Comparison of ENCODE assay signal across 17 cellular contexts in genomic region chr1:178606839-178607238, GRCh38.
A peak's percentile ranks its signal among the peaks of the same experiment; 100 is the strongest.
DNase-seq lines count a peak whose midpoint lies in the region; FAIRE-seq and TF ChIP-seq lines count a peak whose summit lies in the region.
"Had no signal": no experiment of that assay in that cellular context is flagged by ENCODE, and none has a peak within 500 bp of the region (broad histone marks: within the 10 kb centered on the region; RNA-seq: fewer than 3 reads in every experiment).

No MANE protein-coding gene starts in this region.

- no peak overlapping the region for H2BK120ac ChIP-seq in H1 (replicated peaks; ENCODE audit: low read depth, low read length)

- no peaks in the 10 kb centered on the region; the same call in 1 of the 2 replicates for H3K79me1 ChIP-seq in H1 (ENCODE audit: low read depth, low read length)

- peaks cover 11% of the 10 kb centered on the region for H3K9me3 Mint-ChIP-seq in type B pancreatic cell
- H3K9me3 Mint-ChIP-seq: CD4-positive, alpha-beta memory T cell; H9 had no signal

- H2BK5ac ChIP-seq in H1 (ENCODE audit: low read depth, low read length) = no peak overlapping the region

- intact Hi-C loops in spleen (cut with DNase I; ENCODE audit: low total_unique reads) = no loop called here

- H3K79me2 ChIP-seq in DOHH2 (ENCODE audit: control insufficient read depth, low read length) (0 out of 2 replicates have a peak, but pooled peaks cover 3% of the 10 kb centered on the region), Karpas-422 (ENCODE audit: low read length) (no peaks in the 10 kb centered on the region), H1 (ENCODE audit: control insufficient read depth in 1 of 2, insufficient read depth in 2 of 2, low read length in 2 of 2) (no peaks in the 10 kb centered on the region)

- H3K4me1 Mint-ChIP-seq in type B pancreatic cell (ENCODE audit: unreplicated experiment) = peaks cover 13% of the 10 kb centered on the region
- H3K4me1 Mint-ChIP-seq: CD4-positive, alpha-beta memory T cell had no signal

- no peaks in the 10 kb centered on the region for H3K23me2 ChIP-seq in H1 (ENCODE audit: low read depth, low read length)

- TF ChIP-seq RAD21 in H1 (IDR thresholded peaks at IDR 0.05 in 1 of 2, conservative IDR thresholded peaks at IDR 0.05 in 1 of 2; ENCODE audit: low read depth in 2 of 2, low read length in 2 of 2) = no peak

- H3K36me3 ChIP-seq in DOHH2 (ENCODE audit: control insufficient read depth, low read length) (peaks cover 9% of the 10 kb centered on the region), Karpas-422 (ENCODE audit: insufficient read depth, low read length) (no peaks in the 10 kb centered on the region), H1 (ENCODE audit: control insufficient read depth in 2 of 4, insufficient read depth in 4 of 4, low read length in 3 of 4) (no peaks in the 10 kb centered on the region), spleen (no peaks in the 10 kb centered on the region)

- H3K14ac ChIP-seq in H1 (ENCODE audit: insufficient read length) = no peak overlapping the region

- no peak overlapping the region for H2AFZ ChIP-seq in Karpas-422 (ENCODE audit: low read length)
- H2AFZ ChIP-seq in H1 (ENCODE audit: low read length) = no peak overlapping the region

- H3K4me3 Mint-ChIP-seq in type B pancreatic cell = no peak overlapping the region
- H3K4me3 Mint-ChIP-seq: CD4-positive, alpha-beta memory T cell; H9 had no signal

- peak overlapping the region; percentile 91 for H3K4me2 ChIP-seq in DOHH2 (ENCODE audit: low read length)
- peak overlapping the region; percentile 64 for H3K4me2 ChIP-seq in Karpas-422 (ENCODE audit: low read depth, low read length, poor library complexity, severe bottlenecking)
- no peak overlapping the region for H3K4me2 ChIP-seq in H1 (ENCODE audit: insufficient read depth in 1 of 2, low read depth in 2 of 2, low read length in 2 of 2)

- H3K23ac ChIP-seq in H1 (ENCODE audit: insufficient read length) = no peak overlapping the region

- H3K27ac ChIP-seq in DOHH2 (ENCODE audit: low read depth, low read length) (peak overlapping the region; percentile 93), Karpas-422 (ENCODE audit: low read length) (peak overlapping the region; percentile 97), H1 (ENCODE audit: low read depth, low read length) (no peak overlapping the region), spleen (peak overlapping the region; percentile 63 to 89 (median 78))

- peak overlapping the region; percentile 67 for H3K9ac ChIP-seq in Karpas-422 (ENCODE audit: low read length)
- no peak overlapping the region for H3K9ac ChIP-seq in H1 (replicated peaks in 1 of 4; ENCODE audit: extremely low read depth in 1 of 4, low read depth in 3 of 4, low read length in 3 of 4)

- H2AK5ac ChIP-seq in H1 (ENCODE audit: low read depth, low read length) = no peak overlapping the region

- CTCF ChIA-PET in H1 (lab: Charles Lee; ENCODE audit: partially characterized antibody) = interaction anchor here (1.1 to 1.4 kb wide), 3 partner anchors 14 to 127 kb away, joined by 3 read pairs; no protein-coding TSS in a partner anchor

- H4K20me1 ChIP-seq in DOHH2 (ENCODE audit: control insufficient read depth, insufficient read depth, low read depth, low read length) (no peaks in the 10 kb centered on the region), Karpas-422 (ENCODE audit: insufficient read depth, low read depth, low read length) (no peaks in the 10 kb centered on the region), H1 (replicated peaks in 1 of 2; ENCODE audit: control insufficient read depth in 1 of 2, insufficient read depth in 2 of 2, low read length in 2 of 2) (no peaks in the 10 kb centered on the region)

- H4K91ac ChIP-seq in H1 (replicated peaks; ENCODE audit: insufficient read length, low read length) = no peak overlapping the region

- H2BK15ac ChIP-seq in H1 (ENCODE audit: low read length) = 0 out of 2 replicates have a peak overlapping the region, but pooled peaks have one; percentile 49

- TF ChIP-seq EP300 in H1 (IDR thresholded peaks at IDR 0.05; ENCODE audit: borderline replicate concordance in 1 of 2, low read depth in 2 of 2, low read length in 2 of 2) = no peak

- H4K8ac ChIP-seq in H1 (ENCODE audit: extremely low read depth, insufficient read depth, low read length) = no peak overlapping the region

- H3K9me2 ChIP-seq in DOHH2 (replicated peaks; ENCODE audit: control insufficient read depth, low read length) = no peaks in the 10 kb centered on the region
- no peaks in the 10 kb centered on the region for H3K9me2 ChIP-seq in Karpas-422 (replicated peaks; ENCODE audit: insufficient read depth, low read length)

- DNase-seq in Karpas-422 (peak; percentile 62), H1 (ENCODE audit: low read depth in 1 of 2, low spot score in 2 of 2) (no peak), spleen (no peak), type B pancreatic cell (ENCODE audit: extremely low spot score, unreplicated experiment) (no peak), globus pallidus (ENCODE audit: low spot score) (no peak), dermis blood vessel endothelial cell (no peak)
- DNase-seq: AML-193; CD4-positive, alpha-beta memory T cell; DMS79 treated with DMSO at 0.1 percent for 48 hours; GF-D8; H9; NCI-H1092; NCI-H1694; NCI-H446; SHP77 treated with DMSO at 0.1 percent for 48 hours had no signal

- H3F3A ChIP-seq in DOHH2 (ENCODE audit: control insufficient read depth, insufficient read depth) = peaks cover 22% of the 10 kb centered on the region

- no peak overlapping the region for H4K5ac ChIP-seq in H1 (ENCODE audit: insufficient read length, low read depth, low read length)

- 88% methylated on average over 2 of the region's 2 CpGs; no CpG with 5 or more reads in 1 of the 2 experiments for WGBS in H1 (ENCODE audit: extremely low coverage in 1 of 2, insufficient coverage in 1 of 2, insufficient read length in 1 of 2, insufficient replicate concordance in 2 of 2, low coverage in 1 of 2, low lambda C conversion rate in 2 of 2, missing lambda C conversion rate in 1 of 2), 2 experiments
- 85 to 98% (median 92%) methylated on average over 2 of the region's 2 CpGs for WGBS in spleen, 5 donors

- H3K4me3 ChIP-seq in DOHH2 (ENCODE audit: low read length) (peak overlapping the region; percentile 62), Karpas-422 (ENCODE audit: low read length) (peak overlapping the region; percentile 12; the same call in 1 of the 2 replicates), H1 (ENCODE audit: extremely low read depth in 1 of 4, insufficient read depth in 2 of 4, low read depth in 3 of 4, low read length in 4 of 4) (no peak overlapping the region), spleen (no peak overlapping the region)
- H3K4me3 ChIP-seq: K562 had no signal

- TF ChIP-seq CTCF in DOHH2 (IDR thresholded peaks at IDR 0.05; ENCODE audit: low read depth, low read length, poor library complexity, severe bottlenecking) (no peak), H1 (IDR thresholded peaks at IDR 0.05; ENCODE audit: control extremely low read depth in 1 of 3, insufficient read depth in 1 of 3, low read depth in 1 of 3, low read length in 3 of 3) (no peak), spleen (IDR thresholded peaks at IDR 0.05 in 8 of 11, conservative IDR thresholded peaks at IDR 0.05 in 3 of 11) (no peak), type B pancreatic cell (conservative IDR thresholded peaks at IDR 0.05) (no peak)

- no peaks in the 10 kb centered on the region for H3K27me3 Mint-ChIP-seq in type B pancreatic cell

- no peak overlapping the region for H3K18ac ChIP-seq in H1 (ENCODE audit: extremely low read depth, low read length)

- H3K9me3 ChIP-seq in DOHH2 (ENCODE audit: control insufficient read depth, insufficient read depth, low read length) = no peaks in the 10 kb centered on the region
- H3K9me3 ChIP-seq in Karpas-422 (ENCODE audit: low read length) = no peaks in the 10 kb centered on the region
- H3K9me3 ChIP-seq in H1 (ENCODE audit: insufficient read depth in 2 of 2, low read depth in 1 of 2, low read length in 1 of 2) = no peaks in the 10 kb centered on the region
- H3K9me3 ChIP-seq in spleen = no peaks in the 10 kb centered on the region

- POLR2A ChIA-PET in H1 (lab: Charles Lee; ENCODE audit: partially characterized antibody) = no interaction called here

- no peak overlapping the region for H3K4ac ChIP-seq in H1 (replicated peaks; ENCODE audit: insufficient read length, low read depth, low read length)

- no peak for TF ChIP-seq POLR2A in H1 (IDR thresholded peaks at IDR 0.05; ENCODE audit: control extremely low read depth in 1 of 2, low read depth in 2 of 2, low read length in 2 of 2)
- TF ChIP-seq POLR2A in spleen (IDR thresholded peaks at IDR 0.05) = no peak

- no peak overlapping the region for H2BK12ac ChIP-seq in H1 (ENCODE audit: low read depth, low read length)

- H3K4me1 ChIP-seq in DOHH2 (ENCODE audit: control insufficient read depth, low read length) (peaks cover 82% of the 10 kb centered on the region), Karpas-422 (ENCODE audit: low read length) (peaks cover 85% of the 10 kb centered on the region), H1 (replicated peaks in 1 of 4; ENCODE audit: control insufficient read depth in 3 of 4, insufficient read depth in 4 of 4, low read length in 3 of 4) (peaks cover 0 to 5% (median 4%) of the 10 kb centered on the region in 4 experiments; a peak in 5 of 7 replicates), spleen (peaks cover 6 to 61% (median 30%) of the 10 kb centered on the region in 6 donors)

- H3K56ac ChIP-seq in H1 (replicated peaks; ENCODE audit: insufficient read length, low read depth, low read length) = no peak overlapping the region

- H3K27me3 ChIP-seq in DOHH2 (ENCODE audit: control insufficient read depth, low read length) (no peaks in the 10 kb centered on the region), Karpas-422 (ENCODE audit: low read length) (no peaks in the 10 kb centered on the region), H1 (replicated peaks in 1 of 4; ENCODE audit: control insufficient read depth in 3 of 4, extremely low read depth in 1 of 4, insufficient read depth in 3 of 4, low read length in 3 of 4) (no peaks in the 10 kb centered on the region), spleen (replicated peaks in 1 of 7) (no peaks in the 10 kb centered on the region)

- no peaks in the 10 kb centered on the region for H3K36me3 Mint-ChIP-seq in type B pancreatic cell
- H3K36me3 Mint-ChIP-seq: CD4-positive, alpha-beta memory T cell had no signal

- H2BK20ac ChIP-seq in H1 (ENCODE audit: low read length) = no peak overlapping the region

- H3K27ac Mint-ChIP-seq in type B pancreatic cell = no peak overlapping the region
- H3K27ac Mint-ChIP-seq: H9 had no signal

- no peak for FAIRE-seq in H1 (lab: Jason Lieb, UNC)
- FAIRE-seq: K562 had no signal

TF ChIP-seq in H1, 55 proteins besides CTCF, POLR2A, EP300 and RAD21 (continues in another document):
- TF ChIP-seq BACH1 (IDR thresholded peaks at IDR 0.05; ENCODE audit: low read length) (no peak), TCF12 (IDR thresholded peaks at IDR 0.05; ENCODE audit: low read depth, low read length) (no peak)

Comparison
In these comparisons a context has a peak if more than half of its experiments do, and no peak if none do; other contexts are left out.
1. H3K4me2 ChIP-seq: peak in DOHH2 (single experiment) and Karpas-422 (single experiment); none in H1 (0 of 2).
2. H3K4me3 ChIP-seq: peak in DOHH2 (single experiment) and Karpas-422 (single experiment); none in H1 (0 of 4) and spleen (0 of 8).